Comparison of ENCODE assay signal across 29 cellular contexts in the genomic region with DNA sequence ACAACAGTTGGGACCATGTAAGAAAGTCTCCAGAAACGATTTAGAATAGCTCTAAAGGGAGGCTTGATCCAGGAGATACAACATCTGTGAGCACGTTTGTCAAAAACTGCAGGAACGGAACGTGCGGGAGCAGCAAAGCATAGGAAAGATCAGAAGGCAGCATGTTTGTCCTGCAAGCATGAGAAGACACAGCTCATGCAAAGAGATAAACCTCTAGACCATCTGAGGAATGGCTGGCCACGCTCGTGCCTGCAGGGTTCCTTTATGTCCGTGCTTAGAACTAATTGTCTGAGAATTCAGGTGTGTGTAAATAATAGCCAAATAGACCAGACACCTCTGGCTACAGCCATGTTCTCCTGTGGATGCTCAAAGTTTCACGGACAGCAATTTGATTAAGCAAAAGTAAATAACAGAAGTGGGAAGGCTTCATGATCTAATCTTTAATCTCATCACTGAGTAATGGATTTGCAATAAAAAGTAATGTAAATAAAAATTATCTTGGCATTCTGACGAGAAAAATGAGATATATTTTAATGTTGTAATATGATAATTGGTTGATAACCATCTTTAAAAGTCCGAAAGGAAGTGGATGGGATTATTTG.
"Had no signal": no experiment of that assay in that cellular context is flagged by ENCODE, and none has a peak within 500 bp of the region (broad histone marks: within the 10 kb centered on the region; RNA-seq: fewer than 3 reads in every experiment).

No MANE protein-coding gene starts in this region.

- H3K4me1 Mint-ChIP-seq: activated naive CD8-positive, alpha-beta T cell treated with anti-CD3 and anti-CD28 coated beads for 36 hours; immature natural killer cell; natural killer cell; stimulated activated effector memory CD8-positive, alpha-beta T cell treated with anti-CD3 and anti-CD28 coated beads, Interleukin-12 subunit alpha, Interleukin-12 subunit beta, amount 100 ng/mL, for 72 hours had no signal

- H3K36me3 Mint-ChIP-seq: activated naive CD8-positive, alpha-beta T cell treated with anti-CD3 and anti-CD28 coated beads for 36 hours; immature natural killer cell; mesothelial cell of epicardium; natural killer cell; stimulated activated effector memory CD8-positive, alpha-beta T cell treated with anti-CD3 and anti-CD28 coated beads, Interleukin-12 subunit alpha, Interleukin-12 subunit beta, amount 100 ng/mL, for 72 hours had no signal

- H3K79me2 ChIP-seq: hepatocyte had no signal

- H3K9me3 ChIP-seq: esophagus muscularis mucosa, neutrophil, ovary, psoas muscle, right atrium auricular region, suprapubic skin, transverse colon, uterus had no signal

- H3K9me3 Mint-ChIP-seq: activated naive CD8-positive, alpha-beta T cell treated with anti-CD3 and anti-CD28 coated beads for 36 hours; mesothelial cell of epicardium had no signal

- H3K27me3 Mint-ChIP-seq: activated naive CD8-positive, alpha-beta T cell treated with anti-CD3 and anti-CD28 coated beads for 36 hours; effector memory CD8-positive, alpha-beta T cell had no signal

- DNase-seq: activated CD4-positive, alpha-beta T cell treated with anti-CD3 and anti-CD28 coated beads for 4 hours; activated CD4-positive, alpha-beta T cell treated with anti-CD3 and anti-CD28 coated beads, Interleukin-2, amount 50 U/mL, for 48 hours; activated CD4-positive, CD25-positive, alpha-beta regulatory T cell; activated CD8-positive, alpha-beta memory T cell treated with anti-CD3 and anti-CD28 coated beads, Interleukin-2, amount 50 U/mL, for 48 hours; activated naive CD4-positive, alpha-beta T cell; activated naive CD8-positive, alpha-beta T cell treated with anti-CD3 and anti-CD28 coated beads for 36 hours; activated T-cell treated with anti-CD3 and anti-CD28 coated beads, Interleukin-2, amount 50 U/mL, for 4 hours; central memory CD4-positive, alpha-beta T cell; effector memory CD8-positive, alpha-beta T cell; glutamatergic neuron; immature natural killer cell; kidney glomerular epithelial cell; left ventricle myocardium superior; mammary epithelial cell; natural killer cell; ovary; psoas muscle; stimulated activated CD4-positive, alpha-beta T cell treated with anti-CD3 and anti-CD28 coated beads, Interleukin-12 subunit alpha, Interleukin-12 subunit beta, amount 100 ng/mL, for 4 hours; stomach; transverse colon; uterus had no signal

- H3K4me3 ChIP-seq: esophagus muscularis mucosa, hepatocyte, ovary, psoas muscle, right atrium auricular region, stomach, suprapubic skin, transverse colon, uterus had no signal

- H3K27ac Mint-ChIP-seq: activated naive CD8-positive, alpha-beta T cell treated with anti-CD3 and anti-CD28 coated beads for 36 hours; activated T-helper 2 cell treated with anti-CD3 and anti-CD28 coated beads, Interferon-gamma antibody, Interleukin-2, Interleukin-4, amounts not matched to agents 10 μg/mL and 5 μg/mL and 100 μg/mL, durations not matched to agents 14 hours and 24 hours and 36 hours; effector memory CD8-positive, alpha-beta T cell; immature natural killer cell; mesothelial cell of epicardium; natural killer cell; stimulated activated effector memory CD8-positive, alpha-beta T cell treated with anti-CD3 and anti-CD28 coated beads, Interleukin-12 subunit alpha, Interleukin-12 subunit beta, amount 100 ng/mL, for 72 hours had no signal

- H3K4me3 Mint-ChIP-seq: activated naive CD8-positive, alpha-beta T cell treated with anti-CD3 and anti-CD28 coated beads for 36 hours; activated T-cell treated with anti-CD3 and anti-CD28 coated beads, Interleukin-2, amount 50 U/mL, for 4 hours; effector memory CD8-positive, alpha-beta T cell; immature natural killer cell; mesothelial cell of epicardium; natural killer cell; stimulated activated effector memory CD8-positive, alpha-beta T cell treated with anti-CD3 and anti-CD28 coated beads, Interleukin-12 subunit alpha, Interleukin-12 subunit beta, amount 100 ng/mL, for 72 hours had no signal

- H3K36me3 ChIP-seq: esophagus muscularis mucosa, neutrophil, ovary, right atrium auricular region, stomach, suprapubic skin, transverse colon, uterus had no signal

- H3K4me1 ChIP-seq: esophagus muscularis mucosa, psoas muscle, right atrium auricular region, stomach, suprapubic skin, transverse colon, uterus had no signal

- H2AFZ ChIP-seq: hepatocyte had no signal

- H3K27ac ChIP-seq: esophagus muscularis mucosa, hepatocyte, neutrophil, ovary, psoas muscle, right atrium auricular region, stomach, suprapubic skin, transverse colon, uterus had no signal

- ATAC-seq: activated T-cell treated with anti-CD3 and anti-CD28 coated beads, Interleukin-2, amount 50 U/mL, for 4 hours; effector memory CD8-positive, alpha-beta T cell; left ventricle myocardium superior; natural killer cell; psoas muscle; stimulated activated effector memory CD8-positive, alpha-beta T cell treated with anti-CD3 and anti-CD28 coated beads, Interleukin-12 subunit alpha, Interleukin-12 subunit beta, amount 100 ng/mL, for 72 hours had no signal

- H3K4me2 ChIP-seq: hepatocyte had no signal

- H3K27me3 ChIP-seq: esophagus muscularis mucosa, neutrophil, ovary, right atrium auricular region, stomach, suprapubic skin, transverse colon, uterus had no signal
